In the genomic region with DNA sequence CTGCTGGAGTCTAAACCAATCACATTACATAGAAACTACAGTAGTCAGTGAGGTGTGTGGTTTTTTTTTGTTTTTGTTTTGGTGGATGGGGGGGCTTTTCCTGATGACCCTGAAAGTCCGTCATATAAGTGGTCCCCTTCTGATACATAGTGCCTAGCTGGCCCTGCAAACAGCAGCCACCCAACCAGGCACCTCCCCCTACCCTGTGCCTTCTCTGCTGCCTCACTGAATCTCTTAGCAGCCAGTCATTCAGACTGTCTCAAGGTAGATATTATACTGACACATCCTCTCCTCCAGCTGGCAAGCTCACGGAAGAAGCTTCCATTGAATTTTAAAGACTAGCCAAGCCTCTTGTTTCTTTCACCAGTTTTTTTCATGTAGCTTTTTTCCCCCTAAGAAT, we compare ENCODE assay signal across 36 cellular contexts. TPM values are rescaled to one million over a fixed set of nuclear protein-coding genes. Genes with fewer than 3 reads are reported as not detected.
"Had no signal": no experiment of that assay in that cellular context is flagged by ENCODE, and none has a peak within 500 bp of the region (broad histone marks: within the 10 kb centered on the region; RNA-seq: fewer than 3 reads in every experiment).

No MANE protein-coding gene starts in this region.

- H3K27ac Mint-ChIP-seq: activated CD4-positive, alpha-beta T cell treated with anti-CD3 and anti-CD28 coated beads, Interleukin-2, amount 10 ng/mL, durations not matched to agents 7 days and 5 days; activated CD8-positive, alpha-beta T cell treated with anti-CD3 and anti-CD28 coated beads for 36 hours; activated naive CD8-positive, alpha-beta T cell; activated T-helper 17 cell treated with anti-CD3 and anti-CD28 coated beads, Interleukin-2, amount 50 U/mL, for 72 hours; T-cell; T-helper 17 cell; T-helper 2 cell treated with Interferon-gamma antibody and Interleukin-4, amounts not matched to agents 5 μg/mL and 100 μg/mL, for 36 hours had no signal

- H3K27me3 ChIP-seq: body of pancreas, cardiac muscle cell, colonic mucosa, gastroesophageal sphincter had no signal

- DNase-seq: activated CD4-positive, alpha-beta T cell treated with anti-CD3 and anti-CD28 coated beads for 4 hours; activated CD4-positive, alpha-beta T cell treated with anti-CD3 and anti-CD28 coated beads, Interleukin-2, amount 10 ng/mL, durations not matched to agents 7 days and 5 days; activated CD4-positive, alpha-beta T cell treated with anti-CD3 and anti-CD28 coated beads, Interleukin-2, amount 50 U/mL, for 4 hours; activated CD4-positive, CD25-positive, alpha-beta regulatory T cell; activated CD4-positive, CD25-positive, alpha-beta regulatory T cell treated with anti-CD3 and anti-CD28 coated beads, Interleukin-2, amount 50 U/mL, for 72 hours; activated CD8-positive, alpha-beta memory T cell treated with anti-CD3 and anti-CD28 coated beads for 24 hours; activated CD8-positive, alpha-beta T cell treated with anti-CD3 and anti-CD28 coated beads for 36 hours; activated effector memory CD4-positive, alpha-beta T cell treated with Interleukin-2 at 50 U/mL for 16 hours; activated gamma-delta T cell treated with Interleukin-2 at 50 U/mL for 16 hours; activated naive CD4-positive, alpha-beta T cell treated with anti-CD3 and anti-CD28 coated beads, Interleukin-2, amount 50 U/mL, for 16 hours; activated naive CD4-positive, alpha-beta T cell treated with Interleukin-2 at 50 U/mL for 16 hours; activated T-cell treated with anti-CD3 and anti-CD28 coated beads, Interleukin-2, amount 50 U/mL, for 4 hours; amygdala; aorta; body of pancreas; central memory CD4-positive, alpha-beta T cell; cerebellar nuclear complex; colonic mucosa; effector CD8-positive, alpha-beta T cell; esophagus squamous epithelium; foreskin melanocyte; head of caudate nucleus; SW 1271; T-cell; T-helper 17 cell; T1000; WERI-Rb-1 had no signal

- H3K4me1 Mint-ChIP-seq: activated CD4-positive, alpha-beta T cell treated with anti-CD3 and anti-CD28 coated beads, Interleukin-2, amount 10 ng/mL, durations not matched to agents 7 days and 5 days; activated T-helper 17 cell treated with anti-CD3 and anti-CD28 coated beads, Interleukin-2, amount 50 U/mL, for 72 hours; T-cell; T-helper 17 cell had no signal

- H3K9me3 Mint-ChIP-seq: activated CD4-positive, alpha-beta T cell treated with anti-CD3 and anti-CD28 coated beads, Interleukin-2, amount 10 ng/mL, durations not matched to agents 7 days and 5 days; activated CD8-positive, alpha-beta T cell treated with anti-CD3 and anti-CD28 coated beads for 36 hours; activated T-cell treated with anti-CD3 and anti-CD28 coated beads, Interleukin-2, amount 50 U/mL, for 4 hours; activated T-helper 17 cell treated with anti-CD3 and anti-CD28 coated beads, Interleukin-2, amount 50 U/mL, for 72 hours; T-cell; T-helper 2 cell treated with Interferon-gamma antibody and Interleukin-4, amounts not matched to agents 5 μg/mL and 100 μg/mL, for 36 hours had no signal

- H3K9me3 ChIP-seq: body of pancreas, colonic mucosa, esophagus squamous epithelium, gastroesophageal sphincter had no signal

- H3K4me3 ChIP-seq: body of pancreas, cardiac muscle cell, colonic mucosa, esophagus squamous epithelium, gastroesophageal sphincter had no signal

- H3K4me3 Mint-ChIP-seq: activated CD4-positive, alpha-beta T cell treated with anti-CD3 and anti-CD28 coated beads, Interleukin-2, amount 10 ng/mL, durations not matched to agents 7 days and 5 days; activated CD8-positive, alpha-beta T cell treated with anti-CD3 and anti-CD28 coated beads for 36 hours; activated naive CD8-positive, alpha-beta T cell; activated T-cell treated with anti-CD3 and anti-CD28 coated beads, Interleukin-2, amount 50 U/mL, for 4 hours; activated T-helper 17 cell treated with anti-CD3 and anti-CD28 coated beads, Interleukin-2, amount 50 U/mL, for 72 hours; T-cell; T-helper 17 cell; T-helper 2 cell treated with Interferon-gamma antibody and Interleukin-4, amounts not matched to agents 5 μg/mL and 100 μg/mL, for 36 hours had no signal

- H3K36me3 ChIP-seq: cardiac muscle cell, colonic mucosa, esophagus squamous epithelium, gastroesophageal sphincter, WERI-Rb-1 had no signal

- H3K4me1 ChIP-seq: body of pancreas, colonic mucosa, esophagus squamous epithelium, gastroesophageal sphincter had no signal

- H3K27ac ChIP-seq: body of pancreas, cardiac muscle cell, colonic mucosa, epithelial cell of prostate, esophagus squamous epithelium, gastroesophageal sphincter, WERI-Rb-1 had no signal

- FAIRE-seq: endometrium, endothelial cell of umbilical vein had no signal

- ATAC-seq: activated CD8-positive, alpha-beta T cell treated with anti-CD3 and anti-CD28 coated beads for 36 hours; activated T-cell treated with anti-CD3 and anti-CD28 coated beads, Interleukin-2, amount 50 U/mL, for 4 hours; activated T-helper 17 cell treated with anti-CD3 and anti-CD28 coated beads, Interleukin-2, amount 50 U/mL, for 72 hours; body of pancreas; gastroesophageal sphincter; T-cell; T-helper 17 cell had no signal

- H3K36me3 Mint-ChIP-seq: activated naive CD8-positive, alpha-beta T cell; T-cell had no signal

RNA-seq across cellular contexts. Expression of gene SYN2, which starts 21.4 kb away (rescaled TPM):
- total RNA-seq: activated CD4-positive, alpha-beta T cell treated with anti-CD3 and anti-CD28 coated beads, Interleukin-2, amount 10 ng/mL, durations not matched to agents 7 days and 5 days; fibroblast of villous mesenchyme had no signal
